ENCODE assay signal across 13 cellular contexts in genomic region chr9:115650768-115651167, GRCh38.
DNase-seq lines count a peak whose midpoint lies in the region; ATAC-seq and TF ChIP-seq lines count a peak whose summit lies in the region.
"Had no signal": no experiment of that assay in that cellular context is flagged by ENCODE, and none has a peak within 500 bp of the region (broad histone marks: within the 10 kb centered on the region; RNA-seq: fewer than 3 reads in every experiment).

No MANE protein-coding gene starts in this region.

- no peak overlapping the region for H2AFZ ChIP-seq in mesenchymal stem cell (ENCODE audit: low read depth, low read length)
- H2AFZ ChIP-seq: PC-9 had no signal

- H3K4me3 Mint-ChIP-seq in HFFc6: peak overlapping the region; percentile 82
- no peak overlapping the region for H3K4me3 Mint-ChIP-seq in CD8-positive, alpha-beta T cell
- H3K4me3 Mint-ChIP-seq in activated T-cell treated with anti-CD3 and anti-CD28 coated beads, Interleukin-2, amount 50 U/mL, for 4 hours: no peak overlapping the region
- H3K4me3 Mint-ChIP-seq: activated CD8-positive, alpha-beta T cell treated with anti-CD3 and anti-CD28 coated beads, Interleukin-2, amount 10 ng/mL, durations not matched to agents 7 days and 5 days; activated naive CD4-positive, alpha-beta T cell treated with anti-CD3 and anti-CD28 coated beads, Interleukin-2, amount 50 U/mL, for 24 hours had no signal

- peak overlapping the region; percentile 80 for H3K27ac ChIP-seq in mesenchymal stem cell (ENCODE audit: low read length, poor library complexity, severe bottlenecking)
- peak overlapping the region; percentile 25 for H3K27ac ChIP-seq in upper lobe of right lung
- no peak overlapping the region for H3K27ac ChIP-seq in CD8-positive, alpha-beta T cell (ENCODE audit: low read depth, low read length)
- H3K27ac ChIP-seq: PC-9 had no signal

- no peaks in the 10 kb centered on the region for H3K36me3 Mint-ChIP-seq in HFFc6 (ENCODE audit: low read depth)
- H3K36me3 Mint-ChIP-seq in CD8-positive, alpha-beta T cell: no peaks in the 10 kb centered on the region
- no peaks in the 10 kb centered on the region for H3K36me3 Mint-ChIP-seq in activated T-cell treated with anti-CD3 and anti-CD28 coated beads, Interleukin-2, amount 50 U/mL, for 4 hours (ENCODE audit: insufficient read depth)
- H3K36me3 Mint-ChIP-seq: activated naive CD4-positive, alpha-beta T cell treated with anti-CD3 and anti-CD28 coated beads, Interleukin-2, amount 50 U/mL, for 24 hours had no signal

- CTCF ChIA-PET in CD8-positive, alpha-beta T cell (lab: Charles Lee): no interaction called here

- H4K91ac ChIP-seq in mesenchymal stem cell (ENCODE audit: low read length): no peak overlapping the region

- H3K9me3 ChIP-seq in mesenchymal stem cell (ENCODE audit: control insufficient read depth, low read length) (no peaks in the 10 kb centered on the region), upper lobe of right lung (no peaks in the 10 kb centered on the region)
- no peaks in the 10 kb centered on the region for H3K9me3 ChIP-seq in CD8-positive, alpha-beta T cell (ENCODE audit: low read length)

- no peak for ATAC-seq in upper lobe of right lung
- no peak for ATAC-seq in CD8-positive, alpha-beta T cell
- ATAC-seq in activated T-cell treated with anti-CD3 and anti-CD28 coated beads, Interleukin-2, amount 50 U/mL, for 4 hours: no peak
- ATAC-seq: activated CD8-positive, alpha-beta T cell treated with anti-CD3 and anti-CD28 coated beads, Interleukin-2, amount 10 ng/mL, durations not matched to agents 7 days and 5 days had no signal

- H3K9ac ChIP-seq in mesenchymal stem cell (ENCODE audit: low read length): peak overlapping the region; percentile 74

- no peak overlapping the region for H3K14ac ChIP-seq in mesenchymal stem cell (ENCODE audit: low read length in 2 of 2)

- H3K4me1 Mint-ChIP-seq in HFFc6 (ENCODE audit: low read depth): peaks cover 65% of the 10 kb centered on the region
- H3K4me1 Mint-ChIP-seq in CD8-positive, alpha-beta T cell (ENCODE audit: low read depth): no peaks in the 10 kb centered on the region
- H3K4me1 Mint-ChIP-seq in activated T-cell treated with anti-CD3 and anti-CD28 coated beads, Interleukin-2, amount 50 U/mL, for 4 hours (ENCODE audit: low read depth): no peaks in the 10 kb centered on the region
- H3K4me1 Mint-ChIP-seq: activated naive CD4-positive, alpha-beta T cell treated with anti-CD3 and anti-CD28 coated beads, Interleukin-2, amount 50 U/mL, for 24 hours had no signal

- H4K8ac ChIP-seq in mesenchymal stem cell (ENCODE audit: low read length): no peak overlapping the region

- H3K27ac Mint-ChIP-seq in HFFc6: peak overlapping the region; percentile 98
- H3K27ac Mint-ChIP-seq in CD8-positive, alpha-beta T cell: no peak overlapping the region
- H3K27ac Mint-ChIP-seq: activated CD8-positive, alpha-beta T cell treated with anti-CD3 and anti-CD28 coated beads, Interleukin-2, amount 10 ng/mL, durations not matched to agents 7 days and 5 days; activated naive CD4-positive, alpha-beta T cell treated with anti-CD3 and anti-CD28 coated beads, Interleukin-2, amount 50 U/mL, for 24 hours had no signal

- H3K4me1 ChIP-seq in mesenchymal stem cell (ENCODE audit: control insufficient read depth, insufficient read depth, low read depth, low read length) (peaks cover 3% of the 10 kb centered on the region), upper lobe of right lung (peaks cover 5% of the 10 kb centered on the region)
- H3K4me1 ChIP-seq in CD8-positive, alpha-beta T cell (ENCODE audit: insufficient read depth, low read length): no peaks in the 10 kb centered on the region

- TF ChIP-seq CTCF in HFFc6 (IDR thresholded peaks at IDR 0.05) (no peak), cardiac fibroblast (IDR thresholded peaks at IDR 0.05; ENCODE audit: low read depth, low read length) (no peak), upper lobe of right lung (IDR thresholded peaks at IDR 0.05) (no peak)
- TF ChIP-seq CTCF in CD8-positive, alpha-beta T cell (IDR thresholded peaks at IDR 0.05): no peak

- H2BK15ac ChIP-seq in mesenchymal stem cell (ENCODE audit: low read depth, poor library complexity, severe bottlenecking): no peak overlapping the region

- no peak overlapping the region for H3K18ac ChIP-seq in mesenchymal stem cell (ENCODE audit: low read depth in 1 of 2, low read length in 2 of 2)

- H3K9me3 Mint-ChIP-seq in HFFc6: no peaks in the 10 kb centered on the region
- H3K9me3 Mint-ChIP-seq in CD8-positive, alpha-beta T cell: no peaks in the 10 kb centered on the region
- no peaks in the 10 kb centered on the region for H3K9me3 Mint-ChIP-seq in activated T-cell treated with anti-CD3 and anti-CD28 coated beads, Interleukin-2, amount 50 U/mL, for 4 hours
- H3K9me3 Mint-ChIP-seq: activated naive CD4-positive, alpha-beta T cell treated with anti-CD3 and anti-CD28 coated beads, Interleukin-2, amount 50 U/mL, for 24 hours had no signal

- no peak overlapping the region for H3K4ac ChIP-seq in mesenchymal stem cell (ENCODE audit: low read depth in 1 of 2, low read length in 2 of 2)

- H3K4me3 ChIP-seq in cardiac fibroblast (replicated peaks in 1 of 2; ENCODE audit: low read depth in 2 of 2, low read length in 2 of 2) (no peak overlapping the region), mesenchymal stem cell (ENCODE audit: insufficient read depth in 1 of 2, low read depth in 1 of 2, low read length in 2 of 2) (peak overlapping the region in 1 of 2 experiments; percentile 7), upper lobe of right lung (no peak overlapping the region)
- no peak overlapping the region for H3K4me3 ChIP-seq in CD8-positive, alpha-beta T cell (ENCODE audit: low read depth, low read length)
- H3K4me3 ChIP-seq: PC-9 had no signal

- no peaks in the 10 kb centered on the region for H3K79me1 ChIP-seq in mesenchymal stem cell (replicated peaks; ENCODE audit: low read length, poor library complexity, severe bottlenecking)

- no peak overlapping the region for H2BK12ac ChIP-seq in mesenchymal stem cell (ENCODE audit: low read length in 2 of 2)

- intact Hi-C loops in upper lobe of right lung (cut with DNase I): no loop called here
- intact Hi-C loops in CD8-positive, alpha-beta T cell (cut with DNase I, micrococcal nuclease): no loop called here

- POLR2A ChIA-PET in CD8-positive, alpha-beta T cell (lab: Charles Lee): no interaction called here

- no peak overlapping the region for H3K4me2 ChIP-seq in mesenchymal stem cell (ENCODE audit: low read length, poor library complexity, severe bottlenecking)
- H3K4me2 ChIP-seq: PC-9 had no signal

- H2BK120ac ChIP-seq in mesenchymal stem cell (ENCODE audit: low read depth, low read length): no peak overlapping the region

- H3K23ac ChIP-seq in mesenchymal stem cell (ENCODE audit: low read length in 2 of 2): no peak overlapping the region

- no peaks in the 10 kb centered on the region for H3K27me3 Mint-ChIP-seq in HFFc6 (ENCODE audit: insufficient read depth)
- peaks cover 2% of the 10 kb centered on the region for H3K27me3 Mint-ChIP-seq in CD8-positive, alpha-beta T cell (ENCODE audit: low read depth)
- H3K27me3 Mint-ChIP-seq in activated T-cell treated with anti-CD3 and anti-CD28 coated beads, Interleukin-2, amount 50 U/mL, for 4 hours (ENCODE audit: low read depth): no peaks in the 10 kb centered on the region

- H2AK5ac ChIP-seq in mesenchymal stem cell (ENCODE audit: low read length, severe bottlenecking): no peak overlapping the region

- H2BK5ac ChIP-seq in mesenchymal stem cell (ENCODE audit: low read depth, low read length, poor library complexity, severe bottlenecking): no peak overlapping the region

- DNase-seq in HFFc6 (peak; percentile 93), cardiac fibroblast (ENCODE audit: low read depth in 2 of 2) (peak; percentile 58 to 95), mesenchymal stem cell (peak; percentile 82), upper lobe of right lung (no peak), mesenteric fat pad (ENCODE audit: low spot score) (no peak)
- DNase-seq in CD8-positive, alpha-beta T cell: no peak
- DNase-seq in activated T-cell treated with anti-CD3 and anti-CD28 coated beads, Interleukin-2, amount 50 U/mL, for 4 hours: no peak
- DNase-seq: activated CD8-positive, alpha-beta T cell treated with anti-CD3 and anti-CD28 coated beads, Interleukin-2, amount 10 ng/mL, durations not matched to agents 7 days and 5 days; DMS53; effector memory CD4-positive, alpha-beta T cell; PC-9; T-helper 9 cell had no signal

- H3K27me3 ChIP-seq in mesenchymal stem cell (ENCODE audit: control insufficient read depth in 1 of 2, insufficient read depth in 1 of 2, low read length in 2 of 2): no peaks in the 10 kb centered on the region
- no peaks in the 10 kb centered on the region for H3K27me3 ChIP-seq in upper lobe of right lung
- H3K27me3 ChIP-seq in CD8-positive, alpha-beta T cell (ENCODE audit: insufficient read depth, low read length): no peaks in the 10 kb centered on the region

- H3K36me3 ChIP-seq in mesenchymal stem cell (ENCODE audit: control insufficient read depth in 1 of 2, insufficient read depth in 2 of 2, low read depth in 1 of 2, low read length in 2 of 2): no peaks in the 10 kb centered on the region
- no peaks in the 10 kb centered on the region for H3K36me3 ChIP-seq in upper lobe of right lung
- no peaks in the 10 kb centered on the region for H3K36me3 ChIP-seq in CD8-positive, alpha-beta T cell (ENCODE audit: insufficient read depth, low read length)

Comparison
In these comparisons a context has a peak if more than half of its experiments do, and no peak if none do; other contexts are left out.
1. DNase-seq: peak in HFFc6 (single experiment), cardiac fibroblast (2 of 2) and mesenchymal stem cell (single experiment); none in upper lobe of right lung (single experiment), mesenteric fat pad (single experiment), CD8-positive, alpha-beta T cell (0 of 7) and activated T-cell treated with anti-CD3 and anti-CD28 coated beads, Interleukin-2, amount 50 U/mL, for 4 hours (single experiment).